7 cellular contexts compared by ENCODE assay signal in the genomic region with DNA sequence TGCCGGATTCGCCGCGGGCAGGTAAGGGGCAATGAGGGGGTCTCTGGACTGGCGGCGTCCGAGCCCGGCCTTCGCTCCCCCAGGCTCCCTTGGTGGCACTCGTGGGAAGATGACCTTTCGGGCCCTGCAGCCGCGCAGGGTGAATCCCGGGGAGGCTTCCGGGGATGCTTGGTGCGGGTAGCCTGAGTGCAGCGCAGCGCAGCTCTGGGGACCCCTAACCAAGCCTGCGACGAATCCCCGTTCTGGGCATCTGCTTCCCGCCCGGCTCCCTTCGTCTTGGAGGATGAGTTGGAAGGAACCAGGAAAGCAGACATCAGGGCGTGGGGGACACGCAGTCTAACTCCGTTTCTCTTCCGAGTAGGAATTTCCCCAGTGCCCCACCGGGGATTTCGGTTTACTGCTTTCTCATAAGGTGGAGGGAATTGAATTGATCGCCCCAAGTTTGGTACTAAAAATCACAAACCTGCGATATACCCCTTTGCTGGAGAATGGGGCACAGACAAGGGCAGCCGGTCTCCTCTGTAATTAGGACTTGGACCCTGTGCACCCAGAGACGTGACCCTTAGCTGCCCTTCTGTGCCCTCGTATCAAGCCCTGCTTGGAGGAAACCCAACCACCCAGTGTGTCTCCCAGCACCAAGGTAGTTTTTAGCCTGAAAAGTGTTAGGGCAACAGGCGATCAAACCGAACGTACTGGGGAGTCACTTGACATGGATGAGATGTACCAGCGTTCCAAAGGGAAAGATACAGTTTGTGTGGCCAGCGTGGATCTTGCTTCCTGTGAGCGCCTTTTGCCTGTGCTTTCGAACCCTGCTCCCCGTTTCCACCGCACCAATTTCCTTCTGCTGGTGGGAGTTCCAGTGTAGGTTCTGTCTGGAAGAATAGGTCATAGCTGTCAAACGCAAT. TPM values are rescaled to one million over a fixed set of nuclear protein-coding genes. Genes with fewer than 3 reads are reported as not detected.
A peak's percentile ranks its signal among the peaks of the same experiment; 100 is the strongest.
DNase-seq lines count a peak whose midpoint lies in the region; ATAC-seq and TF ChIP-seq lines count a peak whose summit lies in the region.

No MANE protein-coding gene starts in this region.

- ATAC-seq in GM19372 (IDR thresholded peaks at IDR 0.05; ENCODE audit: low read depth, unreplicated experiment) (peak; percentile 18), HG03159 (IDR thresholded peaks at IDR 0.05; ENCODE audit: unreplicated experiment) (peak; percentile 3)

- peak overlapping the region; percentile 47 to 86 (median 70) for H3K4me3 ChIP-seq in dorsolateral prefrontal cortex
- H3K4me3 ChIP-seq in neural cell (ENCODE audit: low read length) = peak overlapping the region; percentile 84

- H3K27me3 ChIP-seq in dorsolateral prefrontal cortex = peaks cover 0 to 24% (median 0%) of the 10 kb centered on the region in 45 donors
- H3K27me3 ChIP-seq in neural cell (ENCODE audit: insufficient read depth, low read depth, low read length) = peaks cover 32% of the 10 kb centered on the region

- no peak for TF ChIP-seq RAD21 in neural cell (conservative IDR thresholded peaks at IDR 0.05)

- TF ChIP-seq CTCF in dorsolateral prefrontal cortex (IDR thresholded peaks at IDR 0.05 in 54 of 56, conservative IDR thresholded peaks at IDR 0.05 in 2 of 56; ENCODE audit: low read depth in 1 of 56, partially characterized antibody in 56 of 56) (no peak), neural cell (IDR thresholded peaks at IDR 0.05; ENCODE audit: poor library complexity, severe bottlenecking) (no peak)

- no peaks in the 10 kb centered on the region for H3K79me2 ChIP-seq in neural cell (replicated peaks; ENCODE audit: insufficient read depth, low read length)

- H4K20me1 ChIP-seq in neural cell (ENCODE audit: insufficient read depth) = no peaks in the 10 kb centered on the region

- DNase-seq in dorsolateral prefrontal cortex = peak in 4 of 10 donors; percentile 4 to 46 (median 30)
- DNase-seq in DMS114 treated with DMSO at 0.1 percent for 48 hours (lab: John Stamatoyannopoulos, UW; ENCODE audit: unreplicated experiment) = no peak
- DNase-seq in 8988T = no peak
- no peak for DNase-seq in AG08395 (ENCODE audit: low spot score)

- peak overlapping the region; percentile 19 for H3K4me2 ChIP-seq in neural cell (ENCODE audit: low read length)

- intact Hi-C loops in dorsolateral prefrontal cortex (cut with DNase I) = loop anchor here in 1 of 2 donors (5.0 kb wide), 1 partner anchor 52 kb away; a partner anchor contains a TSS

- H3K9ac ChIP-seq in neural cell (ENCODE audit: low read length) = peak overlapping the region; percentile 53

- no peaks in the 10 kb centered on the region for H3F3A ChIP-seq in neural cell (ENCODE audit: insufficient read depth, low read length, poor library complexity, severe bottlenecking)

- H3K27ac ChIP-seq in dorsolateral prefrontal cortex = peak overlapping the region in 31 of 59 donors; percentile 3 to 79 (median 38)
- H3K27ac ChIP-seq in neural cell (ENCODE audit: low read length) = no peak overlapping the region

- H3K9me3 ChIP-seq in neural cell (ENCODE audit: low read length) = no peaks in the 10 kb centered on the region

- no peak overlapping the region for H2AFZ ChIP-seq in neural cell (ENCODE audit: low read depth, low read length)

- H3K36me3 ChIP-seq in neural cell (ENCODE audit: insufficient read depth, low read length) = no peaks in the 10 kb centered on the region

- no peak for TF ChIP-seq EP300 in neural cell (conservative IDR thresholded peaks at IDR 0.05; ENCODE audit: poor library complexity, severe bottlenecking)

- no peaks in the 10 kb centered on the region for H3K9me2 ChIP-seq in neural cell (ENCODE audit: insufficient read depth, low read length)

TF ChIP-seq in neural cell, 6 proteins besides CTCF, POLR2A, EP300 and RAD21:
- TF ChIP-seq TAF1 (IDR thresholded peaks at IDR 0.05; ENCODE audit: low read depth) (no peak), POLR2AphosphoS5 (IDR thresholded peaks at IDR 0.05) (no peak), EZH2 (IDR thresholded peaks at IDR 0.05; ENCODE audit: borderline replicate concordance, insufficient read depth, low read length, poor library complexity, severe bottlenecking) (no peak), MXI1 (conservative IDR thresholded peaks at IDR 0.05; ENCODE audit: poor library complexity, severe bottlenecking) (no peak), SMC3 (conservative IDR thresholded peaks at IDR 0.05; ENCODE audit: poor library complexity) (no peak)
- TF ChIP-seq, protein P1, sequence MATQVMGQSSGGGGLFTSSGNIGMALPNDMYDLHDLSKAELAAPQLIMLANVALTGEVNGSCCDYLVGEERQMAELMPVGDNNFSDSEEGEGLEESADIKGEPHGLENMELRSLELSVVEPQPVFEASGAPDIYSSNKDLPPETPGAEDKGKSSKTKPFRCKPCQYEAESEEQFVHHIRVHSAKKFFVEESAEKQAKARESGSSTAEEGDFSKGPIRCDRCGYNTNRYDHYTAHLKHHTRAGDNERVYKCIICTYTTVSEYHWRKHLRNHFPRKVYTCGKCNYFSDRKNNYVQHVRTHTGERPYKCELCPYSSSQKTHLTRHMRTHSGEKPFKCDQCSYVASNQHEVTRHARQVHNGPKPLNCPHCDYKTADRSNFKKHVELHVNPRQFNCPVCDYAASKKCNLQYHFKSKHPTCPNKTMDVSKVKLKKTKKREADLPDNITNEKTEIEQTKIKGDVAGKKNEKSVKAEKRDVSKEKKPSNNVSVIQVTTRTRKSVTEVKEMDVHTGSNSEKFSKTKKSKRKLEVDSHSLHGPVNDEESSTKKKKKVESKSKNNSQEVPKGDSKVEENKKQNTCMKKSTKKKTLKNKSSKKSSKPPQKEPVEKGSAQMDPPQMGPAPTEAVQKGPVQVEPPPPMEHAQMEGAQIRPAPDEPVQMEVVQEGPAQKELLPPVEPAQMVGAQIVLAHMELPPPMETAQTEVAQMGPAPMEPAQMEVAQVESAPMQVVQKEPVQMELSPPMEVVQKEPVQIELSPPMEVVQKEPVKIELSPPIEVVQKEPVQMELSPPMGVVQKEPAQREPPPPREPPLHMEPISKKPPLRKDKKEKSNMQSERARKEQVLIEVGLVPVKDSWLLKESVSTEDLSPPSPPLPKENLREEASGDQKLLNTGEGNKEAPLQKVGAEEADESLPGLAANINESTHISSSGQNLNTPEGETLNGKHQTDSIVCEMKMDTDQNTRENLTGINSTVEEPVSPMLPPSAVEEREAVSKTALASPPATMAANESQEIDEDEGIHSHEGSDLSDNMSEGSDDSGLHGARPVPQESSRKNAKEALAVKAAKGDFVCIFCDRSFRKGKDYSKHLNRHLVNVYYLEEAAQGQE (IDR thresholded peaks at IDR 0.05; ENCODE audit: borderline replicate concordance) = no peak
TF ChIP-seq in neural cell: peak in this region for 0.

RNA-seq across cellular contexts. Expression of a gene that starts 1.0 kb away (rescaled TPM):
- total RNA-seq in dorsolateral prefrontal cortex = 10 to 100 TPM in 119 of 120 experiments, 1 to 10 TPM in 1; 8.5 to 64.0 (median 22.4) TPM
- polyA plus RNA-seq in neural cell = 4.6 and 5.0 TPM in 2 replicates
- 42.0 and 42.6 TPM in 2 replicates for polyA minus RNA-seq in neural cell

RNA-seq across cellular contexts. Expression of a gene that starts 52.0 kb away (rescaled TPM):
- total RNA-seq in dorsolateral prefrontal cortex = 1 to 10 TPM in 71 of 120 experiments, under 1 TPM in 49; 0.19 to 3.8 (median 1.1) TPM
- 0.79 and 1.3 TPM in 2 replicates for polyA plus RNA-seq in neural cell
- 10.2 and 11.1 TPM in 2 replicates for polyA minus RNA-seq in neural cell
